1 cellular context compared by ENCODE assay signal in the genomic region with DNA sequence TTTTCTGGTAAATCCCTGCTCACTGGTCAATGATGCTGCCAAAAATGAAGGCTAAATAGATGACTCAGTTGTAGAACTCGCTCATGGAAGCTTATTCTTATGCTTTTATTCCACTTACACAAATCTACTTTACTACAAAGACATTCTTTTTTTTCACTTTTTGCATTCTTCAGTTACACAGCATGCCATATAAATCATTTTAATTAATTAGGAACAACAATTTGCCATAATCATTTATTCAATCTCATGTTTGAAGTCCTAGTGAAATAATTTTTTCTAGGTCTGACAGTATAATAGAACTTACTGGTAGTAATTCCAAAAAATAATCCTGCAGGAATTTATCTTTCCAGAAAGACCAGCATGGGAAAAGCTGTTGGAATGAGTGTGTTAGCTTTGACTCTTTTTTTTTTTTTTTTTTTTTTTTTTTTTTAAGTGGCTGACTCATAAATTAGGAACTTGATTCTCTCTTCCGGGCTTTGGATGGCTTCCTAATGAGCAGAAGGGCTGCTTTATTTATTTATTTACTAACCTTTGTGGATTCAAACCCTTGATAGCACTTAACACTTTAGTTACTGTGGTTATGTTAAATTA.
TF ChIP-seq lines count a peak whose summit lies in the region.

No MANE protein-coding gene starts in this region.

TF ChIP-seq in SK-N-SH treated with all-trans-retinoic acid at 6 μM for 48 hours, 23 proteins besides CTCF, POLR2A, EP300 and RAD21 (continued from another document):
- TF ChIP-seq TOX (CRISPR knock-in tag; IDR thresholded peaks at IDR 0.05; ENCODE audit: borderline replicate concordance) (peak; percentile 35; the same call in 1 of the 2 replicates), ISL1 (CRISPR knock-in tag; IDR thresholded peaks at IDR 0.05) (peak; percentile 98), BACH2 (CRISPR knock-in tag; IDR thresholded peaks at IDR 0.05; ENCODE audit: borderline replicate concordance) (no peak), ZC3H10 (CRISPR knock-in tag; IDR thresholded peaks at IDR 0.05) (peak; percentile 80), ZNF8 (CRISPR knock-in tag; IDR thresholded peaks at IDR 0.05) (no peak; the same call in 1 of the 2 replicates), GLIS3 (CRISPR knock-in tag; IDR thresholded peaks at IDR 0.05) (no peak), TCF4 (CRISPR knock-in tag; IDR thresholded peaks at IDR 0.05; ENCODE audit: borderline replicate concordance) (no peak; the same call in 1 of the 2 replicates), ZNF70 (CRISPR knock-in tag; IDR thresholded peaks at IDR 0.05) (no peak), RARB (CRISPR knock-in tag; IDR thresholded peaks at IDR 0.05) (no peak)
- TF ChIP-seq, protein P1, sequence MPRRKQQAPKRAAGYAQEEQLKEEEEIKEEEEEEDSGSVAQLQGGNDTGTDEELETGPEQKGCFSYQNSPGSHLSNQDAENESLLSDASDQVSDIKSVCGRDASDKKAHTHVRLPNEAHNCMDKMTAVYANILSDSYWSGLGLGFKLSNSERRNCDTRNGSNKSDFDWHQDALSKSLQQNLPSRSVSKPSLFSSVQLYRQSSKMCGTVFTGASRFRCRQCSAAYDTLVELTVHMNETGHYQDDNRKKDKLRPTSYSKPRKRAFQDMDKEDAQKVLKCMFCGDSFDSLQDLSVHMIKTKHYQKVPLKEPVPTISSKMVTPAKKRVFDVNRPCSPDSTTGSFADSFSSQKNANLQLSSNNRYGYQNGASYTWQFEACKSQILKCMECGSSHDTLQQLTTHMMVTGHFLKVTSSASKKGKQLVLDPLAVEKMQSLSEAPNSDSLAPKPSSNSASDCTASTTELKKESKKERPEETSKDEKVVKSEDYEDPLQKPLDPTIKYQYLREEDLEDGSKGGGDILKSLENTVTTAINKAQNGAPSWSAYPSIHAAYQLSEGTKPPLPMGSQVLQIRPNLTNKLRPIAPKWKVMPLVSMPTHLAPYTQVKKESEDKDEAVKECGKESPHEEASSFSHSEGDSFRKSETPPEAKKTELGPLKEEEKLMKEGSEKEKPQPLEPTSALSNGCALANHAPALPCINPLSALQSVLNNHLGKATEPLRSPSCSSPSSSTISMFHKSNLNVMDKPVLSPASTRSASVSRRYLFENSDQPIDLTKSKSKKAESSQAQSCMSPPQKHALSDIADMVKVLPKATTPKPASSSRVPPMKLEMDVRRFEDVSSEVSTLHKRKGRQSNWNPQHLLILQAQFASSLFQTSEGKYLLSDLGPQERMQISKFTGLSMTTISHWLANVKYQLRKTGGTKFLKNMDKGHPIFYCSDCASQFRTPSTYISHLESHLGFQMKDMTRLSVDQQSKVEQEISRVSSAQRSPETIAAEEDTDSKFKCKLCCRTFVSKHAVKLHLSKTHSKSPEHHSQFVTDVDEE (CRISPR knock-in tag; IDR thresholded peaks at IDR 0.05): no peak
- TF ChIP-seq, protein P2, sequence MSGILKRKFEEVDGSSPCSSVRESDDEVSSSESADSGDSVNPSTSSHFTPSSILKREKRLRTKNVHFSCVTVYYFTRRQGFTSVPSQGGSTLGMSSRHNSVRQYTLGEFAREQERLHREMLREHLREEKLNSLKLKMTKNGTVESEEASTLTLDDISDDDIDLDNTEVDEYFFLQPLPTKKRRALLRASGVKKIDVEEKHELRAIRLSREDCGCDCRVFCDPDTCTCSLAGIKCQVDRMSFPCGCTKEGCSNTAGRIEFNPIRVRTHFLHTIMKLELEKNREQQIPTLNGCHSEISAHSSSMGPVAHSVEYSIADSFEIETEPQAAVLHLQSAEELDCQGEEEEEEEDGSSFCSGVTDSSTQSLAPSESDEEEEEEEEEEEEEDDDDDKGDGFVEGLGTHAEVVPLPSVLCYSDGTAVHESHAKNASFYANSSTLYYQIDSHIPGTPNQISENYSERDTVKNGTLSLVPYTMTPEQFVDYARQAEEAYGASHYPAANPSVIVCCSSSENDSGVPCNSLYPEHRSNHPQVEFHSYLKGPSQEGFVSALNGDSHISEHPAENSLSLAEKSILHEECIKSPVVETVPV (CRISPR knock-in tag; IDR thresholded peaks at IDR 0.05): no peak; the same call in 1 of the 2 replicates
TF ChIP-seq in SK-N-SH treated with all-trans-retinoic acid at 6 μM for 48 hours: peak in this region for 9.
